1 cellular context compared by ENCODE assay signal in genomic region chr3:136250862-136251460, GRCh38.
TF ChIP-seq lines count a peak whose summit lies in the region.

No MANE protein-coding gene starts in this region.

TF ChIP-seq in HepG2, 621 proteins besides CTCF, POLR2A, EP300 and RAD21 (continued from another document and continues in another):
- TF ChIP-seq BCL3 (CRISPR knock-in tag; IDR thresholded peaks at IDR 0.05) (no peak; the same call in none of the 2 replicates), NPAS2 (CRISPR knock-in tag; IDR thresholded peaks at IDR 0.05; ENCODE audit: borderline replicate concordance) (peak; percentile 76; the same call in 1 of the 2 replicates), THYN1 (CRISPR knock-in tag; IDR thresholded peaks at IDR 0.05; ENCODE audit: borderline replicate concordance, low read depth) (0 out of 2 replicates have a peak, but pooled peaks have one; percentile 70), DBP (CRISPR knock-in tag; IDR thresholded peaks at IDR 0.05; ENCODE audit: not compliant biosample characterization) (peak; percentile 77), FOXA1 (IDR thresholded peaks at IDR 0.05) (no peak), FOXA1 (CRISPR knock-in tag; IDR thresholded peaks at IDR 0.05) (no peak), ARID3A (IDR thresholded peaks at IDR 0.05; ENCODE audit: low read depth, low read length) (no peak), FOSL1 (CRISPR knock-in tag; IDR thresholded peaks at IDR 0.05; ENCODE audit: borderline replicate concordance) (peak; percentile 49; the same call in 1 of the 2 replicates), ZNF34 (CRISPR knock-in tag; IDR thresholded peaks at IDR 0.05; ENCODE audit: borderline replicate concordance) (no peak), GLI4 (CRISPR knock-in tag; IDR thresholded peaks at IDR 0.05; ENCODE audit: borderline replicate concordance) (no peak), CBX2 (IDR thresholded peaks at IDR 0.05; ENCODE audit: low read depth, low read length) (no peak), CBX2 (CRISPR knock-in tag; IDR thresholded peaks at IDR 0.05; ENCODE audit: low read depth) (no peak), PBX3 (CRISPR knock-in tag; IDR thresholded peaks at IDR 0.05; ENCODE audit: borderline replicate concordance) (peak; percentile 88), ZNF503 (CRISPR knock-in tag; IDR thresholded peaks at IDR 0.05) (0 out of 2 replicates have a peak, but pooled peaks have one; percentile 56), KMT2B (CRISPR knock-in tag; IDR thresholded peaks at IDR 0.05) (no peak), MEF2D (CRISPR knock-in tag; IDR thresholded peaks at IDR 0.05) (peak; percentile 61), ZNF318 (CRISPR knock-in tag; IDR thresholded peaks at IDR 0.05) (peak; percentile 98), CCDC6 (CRISPR knock-in tag; IDR thresholded peaks at IDR 0.05) (peak; percentile 31; the same call in 1 of the 2 replicates), HINFP (CRISPR knock-in tag; IDR thresholded peaks at IDR 0.05; ENCODE audit: low read depth) (peak; percentile 87), RNF219 (CRISPR knock-in tag; IDR thresholded peaks at IDR 0.05) (peak; percentile 96), GATA4 (IDR thresholded peaks at IDR 0.05; ENCODE audit: borderline replicate concordance, low read depth) (no peak), ZNF281 (CRISPR knock-in tag; IDR thresholded peaks at IDR 0.05; ENCODE audit: borderline replicate concordance) (no peak), ZNF724P (CRISPR knock-in tag; IDR thresholded peaks at IDR 0.05; ENCODE audit: borderline replicate concordance) (peak; percentile 78; the same call in 1 of the 2 replicates), RBM22 (optimal IDR thresholded peaks at IDR 0.05; ENCODE audit: low read length) (peak; percentile 13), TBL1XR1 (IDR thresholded peaks at IDR 0.05; ENCODE audit: borderline replicate concordance, low read length, partially characterized antibody) (no peak), MEIS2 (CRISPR knock-in tag; IDR thresholded peaks at IDR 0.05) (peak; percentile 91), MED1 (CRISPR knock-in tag; IDR thresholded peaks at IDR 0.05) (peak; percentile 68), SMAD3 (CRISPR knock-in tag; IDR thresholded peaks at IDR 0.05) (no peak), ZNF761 (CRISPR knock-in tag; conservative IDR thresholded peaks at IDR 0.05) (peak; percentile 87), ZNF280B (CRISPR knock-in tag; IDR thresholded peaks at IDR 0.05; ENCODE audit: borderline replicate concordance) (peak; percentile 88)
